Comparison of ENCODE assay signal across 1 cellular context in genomic region chr13:48096670-48097069, GRCh38.
A peak's percentile ranks its signal among the peaks of the same experiment; 100 is the strongest.
TF ChIP-seq lines count a peak whose summit lies in the region.

No MANE protein-coding gene starts in this region.

TF ChIP-seq in HepG2, 621 proteins besides CTCF, POLR2A, EP300 and RAD21 (continued from another document and continues in another):
- TF ChIP-seq FOXA1 (IDR thresholded peaks at IDR 0.05) (no peak), FOXA1 (CRISPR knock-in tag; IDR thresholded peaks at IDR 0.05) (0 out of 2 replicates have a peak, but pooled peaks have one; percentile 14), MAFK (conservative IDR thresholded peaks at IDR 0.05 in 1 of 2, IDR thresholded peaks at IDR 0.05 in 1 of 2; ENCODE audit: low read length in 2 of 2) (no peak), RARA (CRISPR knock-in tag; IDR thresholded peaks at IDR 0.05) (no peak), PRDM4 (CRISPR knock-in tag; IDR thresholded peaks at IDR 0.05; ENCODE audit: borderline replicate concordance) (no peak), ETV6 (CRISPR knock-in tag; conservative IDR thresholded peaks at IDR 0.05) (no peak), GMEB1 (CRISPR knock-in tag; IDR thresholded peaks at IDR 0.05; ENCODE audit: borderline replicate concordance) (no peak), GLI4 (CRISPR knock-in tag; IDR thresholded peaks at IDR 0.05; ENCODE audit: borderline replicate concordance) (no peak), ZNF646 (CRISPR knock-in tag; IDR thresholded peaks at IDR 0.05) (no peak), ZKSCAN5 (CRISPR knock-in tag; IDR thresholded peaks at IDR 0.05) (no peak), RXRB (CRISPR knock-in tag; IDR thresholded peaks at IDR 0.05; ENCODE audit: borderline replicate concordance) (peak; percentile 15; the same call in 1 of the 2 replicates), ZNF816 (CRISPR knock-in tag; IDR thresholded peaks at IDR 0.05; ENCODE audit: borderline replicate concordance) (no peak), ZFP36L2 (CRISPR knock-in tag; IDR thresholded peaks at IDR 0.05) (no peak), GATAD1 (CRISPR knock-in tag; IDR thresholded peaks at IDR 0.05) (0 out of 2 replicates have a peak, but pooled peaks have one; percentile 30), SOX5 (CRISPR knock-in tag; IDR thresholded peaks at IDR 0.05; ENCODE audit: borderline replicate concordance) (peak; percentile 74), GMEB2 (CRISPR knock-in tag; IDR thresholded peaks at IDR 0.05; ENCODE audit: low read depth) (no peak), EEA1 (CRISPR knock-in tag; IDR thresholded peaks at IDR 0.05; ENCODE audit: borderline replicate concordance) (no peak), GLMP (CRISPR knock-in tag; IDR thresholded peaks at IDR 0.05; ENCODE audit: borderline replicate concordance) (no peak), HOXA9 (CRISPR knock-in tag; IDR thresholded peaks at IDR 0.05; ENCODE audit: borderline replicate concordance) (no peak), ZNF891 (CRISPR knock-in tag; IDR thresholded peaks at IDR 0.05) (no peak), KDM3A (CRISPR knock-in tag; IDR thresholded peaks at IDR 0.05; ENCODE audit: low read depth) (no peak), RERE (CRISPR knock-in tag; IDR thresholded peaks at IDR 0.05; ENCODE audit: low read depth) (no peak), ZNF264 (CRISPR knock-in tag; IDR thresholded peaks at IDR 0.05) (no peak), TEAD2 (CRISPR knock-in tag; IDR thresholded peaks at IDR 0.05) (no peak), ZNF749 (CRISPR knock-in tag; IDR thresholded peaks at IDR 0.05; ENCODE audit: borderline replicate concordance) (no peak), GZF1 (CRISPR knock-in tag; IDR thresholded peaks at IDR 0.05) (no peak), ZNF207 (IDR thresholded peaks at IDR 0.05; ENCODE audit: borderline replicate concordance) (no peak), PLSCR1 (CRISPR knock-in tag; IDR thresholded peaks at IDR 0.05; ENCODE audit: borderline replicate concordance) (no peak), PAXIP1 (CRISPR knock-in tag; conservative IDR thresholded peaks at IDR 0.05) (peak; percentile 69), PHF5A (CRISPR knock-in tag; IDR thresholded peaks at IDR 0.05; ENCODE audit: low read depth, unreplicated experiment) (no peak)
